8 cellular contexts compared by ENCODE assay signal in the genomic region with DNA sequence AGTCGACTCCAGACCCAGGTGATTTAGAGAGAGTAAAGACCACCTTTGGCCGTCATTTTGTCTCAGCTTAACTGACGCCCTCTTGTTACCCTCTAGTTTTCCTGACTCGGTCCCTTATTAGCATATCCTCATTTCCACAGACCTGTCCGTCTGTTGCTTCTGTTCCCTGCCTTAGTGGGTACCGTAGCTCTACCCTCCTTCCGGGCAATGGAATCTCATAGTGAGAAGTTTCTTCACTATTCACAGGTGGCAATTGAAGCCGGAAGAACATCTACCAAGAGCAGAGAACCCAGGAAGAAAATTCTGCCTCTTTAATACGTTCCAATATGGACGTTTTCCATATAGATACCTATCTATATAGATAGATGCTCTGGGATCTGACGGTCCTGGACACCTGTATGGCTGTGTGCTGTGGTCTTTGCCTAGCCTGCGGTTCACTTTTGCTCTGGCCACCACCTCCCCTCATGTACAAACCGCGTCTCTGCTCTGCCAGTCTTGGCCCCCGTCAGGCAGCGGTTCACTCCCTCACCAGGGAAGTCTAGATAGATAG. TPM values are rescaled to one million over a fixed set of nuclear protein-coding genes. Genes with fewer than 3 reads are reported as not detected.
A peak's percentile ranks its signal among the peaks of the same experiment; 100 is the strongest.
DNase-seq lines count a peak whose midpoint lies in the region; ATAC-seq and TF ChIP-seq lines count a peak whose summit lies in the region.

No MANE protein-coding gene starts in this region.

- in situ Hi-C loops in transverse colon (cut with MboI; ENCODE audit: low pct_ligation_motif_present in 1 of 4, low pct_unique_long_range_greater_than_20kb in 1 of 4, low sequenced_read_pairs in 3 of 4) = no loop called here

- H3K4me3 ChIP-seq in duodenal mucosa (ENCODE audit: low read depth in 1 of 2, low read length in 2 of 2) (peak overlapping the region; percentile 99), mesendoderm (ENCODE audit: low read length) (peak overlapping the region; percentile 83), transverse colon (peak overlapping the region; percentile 62 to 81 (median 69))

- H2BK15ac ChIP-seq in mesendoderm (replicated peaks; ENCODE audit: low read depth) = no peak overlapping the region

- TF ChIP-seq CTCF in transverse colon (IDR thresholded peaks at IDR 0.05) = no peak

- H3K79me1 ChIP-seq in mesendoderm (ENCODE audit: low read length) = peaks cover 9% of the 10 kb centered on the region

- H3K27me3 ChIP-seq in duodenal mucosa (ENCODE audit: control insufficient read depth in 1 of 2, insufficient read depth in 2 of 2, low read length in 2 of 2) (no peaks in the 10 kb centered on the region), mesendoderm (ENCODE audit: insufficient read depth, low read length, poor library complexity) (no peaks in the 10 kb centered on the region), transverse colon (no peaks in the 10 kb centered on the region)

- no peak overlapping the region for H3K27ac ChIP-seq in duodenal mucosa (ENCODE audit: low read depth, low read length)
- H3K27ac ChIP-seq in mesendoderm (ENCODE audit: low read depth, low read length) = no peak overlapping the region
- peak overlapping the region; percentile 73 to 86 (median 83) for H3K27ac ChIP-seq in transverse colon

- peak overlapping the region; percentile 84 for H3K4me2 ChIP-seq in mesendoderm (ENCODE audit: low read length)

- no peak overlapping the region for H3K4ac ChIP-seq in mesendoderm (ENCODE audit: low read depth, low read length)

- H4K5ac ChIP-seq in mesendoderm (ENCODE audit: low read length) = no peak overlapping the region

- H3K36me3 ChIP-seq in duodenal mucosa (ENCODE audit: control insufficient read depth in 1 of 2, insufficient read depth in 2 of 2, low read length in 2 of 2) (peaks cover 0 to 19% of the 10 kb centered on the region in 2 donors), mesendoderm (ENCODE audit: control insufficient read depth, insufficient read depth, low read length) (no peaks in the 10 kb centered on the region), transverse colon (no peaks in the 10 kb centered on the region)

- TF ChIP-seq EP300 in transverse colon (IDR thresholded peaks at IDR 0.05; ENCODE audit: low read depth) = no peak

- TF ChIP-seq POLR2A in transverse colon (IDR thresholded peaks at IDR 0.05) = no peak

- peak overlapping the region; percentile 59 to 90 for H3K9ac ChIP-seq in duodenal mucosa (ENCODE audit: low read depth in 1 of 2, low read length in 2 of 2)
- H3K9ac ChIP-seq in mesendoderm (ENCODE audit: low read length) = peak overlapping the region; percentile 80

- peak overlapping the region; percentile 97 for H3K56ac ChIP-seq in mesendoderm (ENCODE audit: low read length)

- peak; percentile 15 for ATAC-seq in GM19438 (IDR thresholded peaks at IDR 0.05; ENCODE audit: low read depth, unreplicated experiment)
- ATAC-seq in HG03442 (IDR thresholded peaks at IDR 0.05; ENCODE audit: unreplicated experiment) = peak; percentile 13

- no peak overlapping the region for H2BK120ac ChIP-seq in mesendoderm (ENCODE audit: low read depth, low read length)

- no peak overlapping the region for H4K8ac ChIP-seq in mesendoderm (ENCODE audit: low read depth, low read length)

- no peak overlapping the region for H2BK5ac ChIP-seq in mesendoderm (ENCODE audit: low read length)

- no peak overlapping the region for H2AK5ac ChIP-seq in mesendoderm (ENCODE audit: low read length)

- peak; percentile 74 for DNase-seq in DMS53 (lab: John Stamatoyannopoulos, UW)
- peak; percentile 53 for DNase-seq in SW480 (ENCODE audit: low spot score)
- DNase-seq in mesendoderm = no peak
- DNase-seq in transverse colon = peak; percentile 9
- DNase-seq in NCI-H226 = no peak

- H3K9me3 ChIP-seq in duodenal mucosa (ENCODE audit: control insufficient read depth in 1 of 2, low read length in 2 of 2) (no peaks in the 10 kb centered on the region), transverse colon (no peaks in the 10 kb centered on the region)

- no CpG with 5 or more reads among the region's 16 CpGs for WGBS in mesendoderm (ENCODE audit: extremely low coverage, insufficient coverage, low lambda C conversion rate)
- 7 to 8% methylated on average over 5 to 16 of the region's 16 CpGs for WGBS in transverse colon (ENCODE audit: low coverage in 1 of 2), 2 donors

- no peak overlapping the region for H3K18ac ChIP-seq in mesendoderm (ENCODE audit: low read length)

- intact Hi-C loops in transverse colon (cut with DNase I; ENCODE audit: low total_unique reads) = no loop called here

- no peak overlapping the region for H3K23ac ChIP-seq in mesendoderm (ENCODE audit: low read length)

- H3K79me2 ChIP-seq in mesendoderm (ENCODE audit: control insufficient read depth, insufficient read depth, low read length) = peaks cover 32% of the 10 kb centered on the region

- H3K4me1 ChIP-seq in duodenal mucosa (ENCODE audit: control insufficient read depth in 1 of 2, insufficient read depth in 2 of 2, low read length in 2 of 2) (peaks cover 14 to 32% of the 10 kb centered on the region in 2 donors), mesendoderm (ENCODE audit: control insufficient read depth, low read depth, low read length) (no peaks in the 10 kb centered on the region), transverse colon (peaks cover 15 to 35% (median 21%) of the 10 kb centered on the region in 4 donors)

RNA-seq across cellular contexts. Expression of a gene that starts 0.7 kb away (rescaled TPM):
- polyA plus RNA-seq in mesendoderm (2013, experiment 1 of 2) = 8.5 TPM
- 8.6 TPM for polyA plus RNA-seq in mesendoderm (2013, experiment 2 of 2)
- total RNA-seq in transverse colon = 10 to 100 TPM; 19.5 to 40.8 (median 27.0) TPM

Comparison
In these comparisons a context has a peak if more than half of its experiments do, and no peak if none do; other contexts are left out.
1. DNase-seq: peak in DMS53 (single experiment), SW480 (single experiment) and transverse colon (single experiment); none in mesendoderm (single experiment) and NCI-H226 (single experiment).
2. H3K27ac ChIP-seq: peak in transverse colon (4 of 4); none in duodenal mucosa (single experiment) and mesendoderm (single experiment).
3. Peak in every context shown above with its lines, with median percentiles within 50 percentile points of each other: H3K4me3 ChIP-seq.